In genomic region chr2:73870084-73870483, GRCh38 we compare ENCODE assay signal across 14 cellular contexts. TPM values are rescaled to one million over a fixed set of nuclear protein-coding genes. Genes with fewer than 3 reads are reported as not detected.
DNase-seq lines count a peak whose midpoint lies in the region; ATAC-seq, FAIRE-seq and TF ChIP-seq lines count a peak whose summit lies in the region.
"Had no signal": no experiment of that assay in that cellular context is flagged by ENCODE, and none has a peak within 500 bp of the region (broad histone marks: within the 10 kb centered on the region; RNA-seq: fewer than 3 reads in every experiment).

No MANE protein-coding gene starts in this region.

- intact Hi-C loops in mammary epithelial cell (cut with micrococcal nuclease): no loop called here

- TF ChIP-seq CTCF in mammary epithelial cell (conservative IDR thresholded peaks at IDR 0.05 in 1 of 2, IDR thresholded peaks at IDR 0.05 in 1 of 2; ENCODE audit: extremely low read depth in 1 of 2, insufficient read depth in 1 of 2, low read depth in 1 of 2, low read length in 2 of 2): no peak
- no peak for TF ChIP-seq CTCF in right atrium auricular region (IDR thresholded peaks at IDR 0.05)

- H3K4me3 ChIP-seq in mammary epithelial cell (replicated peaks in 1 of 3; ENCODE audit: insufficient read depth in 1 of 3, low read depth in 2 of 3, low read length in 3 of 3) (no peak overlapping the region), right atrium auricular region (no peak overlapping the region)

- no peak overlapping the region for H2AFZ ChIP-seq in mammary epithelial cell (ENCODE audit: low read depth, low read length)

- peaks cover 0 to 2% (median 0%) of the 10 kb centered on the region in 3 donors for H3K27me3 Mint-ChIP-seq in immature natural killer cell (ENCODE audit: low read depth in 3 of 3)
- H3K27me3 Mint-ChIP-seq: type B pancreatic cell had no signal

- H3K79me2 ChIP-seq in mammary epithelial cell (ENCODE audit: insufficient read depth, low read length): no peaks in the 10 kb centered on the region

- ATAC-seq in GM21367 (IDR thresholded peaks at IDR 0.05; ENCODE audit: unreplicated experiment) (no peak), HG02840 (IDR thresholded peaks at IDR 0.05; ENCODE audit: low FRiP score, unreplicated experiment) (no peak), HG02938 (IDR thresholded peaks at IDR 0.05; ENCODE audit: unreplicated experiment) (no peak)

- H3K4me3 Mint-ChIP-seq in immature natural killer cell: no peak overlapping the region
- H3K4me3 Mint-ChIP-seq: type B pancreatic cell had no signal

- H3K4me1 ChIP-seq in mammary epithelial cell (ENCODE audit: insufficient read depth, low read length): peaks cover 4% of the 10 kb centered on the region
- peaks cover 0 to 14% of the 10 kb centered on the region in 2 donors for H3K4me1 ChIP-seq in right atrium auricular region

- H3K9me3 Mint-ChIP-seq in immature natural killer cell: no peaks in the 10 kb centered on the region
- H3K9me3 Mint-ChIP-seq: activated T-helper 2 cell treated with anti-CD3 and anti-CD28 coated beads, Interferon-gamma antibody, Interleukin-2, Interleukin-4, amounts not matched to agents 10 μg/mL and 5 μg/mL and 100 μg/mL, durations not matched to agents 14 hours and 24 hours and 36 hours; type B pancreatic cell had no signal

- DNase-seq in H54 (ENCODE audit: insufficient read length, low spot score): no peak
- peak; percentile 39 for DNase-seq in mammary epithelial cell
- DNase-seq in right atrium auricular region (ENCODE audit: low spot score): peak; percentile 84
- peak; percentile 70 for DNase-seq in smooth muscle cell of the brain vasculature (ENCODE audit: low read depth, low spot score)
- no peak for DNase-seq in immature natural killer cell
- DNase-seq: DMS79 treated with DMSO at 0.1 percent for 48 hours; KBM-7; stimulated activated CD4-positive, alpha-beta T cell treated with anti-CD3 and anti-CD28 coated beads, Interleukin-2, amount 100 ng/mL, for 48 hours had no signal

- H3K4me1 Mint-ChIP-seq in immature natural killer cell: no peaks in the 10 kb centered on the region

- H3K36me3 ChIP-seq in mammary epithelial cell (ENCODE audit: insufficient read depth, low read length) (peaks cover 4% of the 10 kb centered on the region), right atrium auricular region (peaks cover 5% of the 10 kb centered on the region)

- dilution Hi-C loops in mammary epithelial cell (cut with HindIII; ENCODE audit: low sequenced_read_pairs): no loop called here

- H3K27me3 ChIP-seq in mammary epithelial cell (ENCODE audit: insufficient read depth, low read length) (no peaks in the 10 kb centered on the region), right atrium auricular region (no peaks in the 10 kb centered on the region)

- no peak overlapping the region for H3K4me2 ChIP-seq in mammary epithelial cell (ENCODE audit: insufficient read depth, low read depth, low read length)

- no TSS peak for BruUV-seq in mammary epithelial cell (replicated peaks; lab: Mats Ljungman, UMichigan)

- TF ChIP-seq POLR2A in H54 (IDR thresholded peaks at IDR 0.05; ENCODE audit: low read depth, low read length): no peak

- no peak overlapping the region for H3K27ac Mint-ChIP-seq in immature natural killer cell
- H3K27ac Mint-ChIP-seq: activated T-helper 2 cell treated with anti-CD3 and anti-CD28 coated beads, Interferon-gamma antibody, Interleukin-2, Interleukin-4, amounts not matched to agents 10 μg/mL and 5 μg/mL and 100 μg/mL, durations not matched to agents 14 hours and 24 hours and 36 hours; type B pancreatic cell had no signal

- CTCF ChIA-PET in mammary epithelial cell (lab: Charles Lee; ENCODE audit: low non-redundant PET): no interaction called here

- no peaks in the 10 kb centered on the region for H4K20me1 ChIP-seq in mammary epithelial cell (ENCODE audit: insufficient read depth, low read length)

- no peak overlapping the region for H3K27ac ChIP-seq in mammary epithelial cell (ENCODE audit: insufficient read depth, low read depth, low read length)
- H3K27ac ChIP-seq in right atrium auricular region: peak overlapping the region; percentile 62 to 69
- H3K27ac ChIP-seq: VCaP had no signal

- H3K9ac ChIP-seq in mammary epithelial cell (ENCODE audit: insufficient read depth, low read length): no peak overlapping the region

- FAIRE-seq in H54 (lab: Jason Lieb, UNC): peak; percentile 86

- in situ Hi-C loops in mammary epithelial cell (cut with MboI; ENCODE audit: low sequenced_read_pairs in 2 of 2): no loop called here

- peaks cover 11 to 27% (median 21%) of the 10 kb centered on the region in 3 donors for H3K36me3 Mint-ChIP-seq in immature natural killer cell

- H3K9me3 ChIP-seq in mammary epithelial cell (replicated peaks; ENCODE audit: insufficient read depth, low read length) (no peaks in the 10 kb centered on the region), right atrium auricular region (no peaks in the 10 kb centered on the region)

- 14% methylated on average over 4 of the region's 4 CpGs for WGBS in mammary epithelial cell (ENCODE audit: low coverage, missing lambda C conversion rate)

RNA-seq across cellular contexts. Expression of gene ACTG2, which starts 22.7 kb away (rescaled TPM):
- total RNA-seq in mammary epithelial cell: 100 to 1,000 TPM in 1 of 2 donors, 1 to 10 TPM in 1; 2.2 to 365 TPM
- 1.0 TPM for polyA plus RNA-seq in mammary epithelial cell
- not detected for polyA minus RNA-seq in mammary epithelial cell
- total RNA-seq in right atrium auricular region: 10 to 100 TPM in 1 of 2 donors, 1 to 10 TPM in 1; 3.7 to 23.8 TPM
- not detected for polyA plus RNA-seq in immature natural killer cell

RNA-seq across cellular contexts. Expression of gene STAMBP, which starts 41.3 kb away (rescaled TPM):
- total RNA-seq in mammary epithelial cell: 10 to 100 TPM; 52.2 to 77.8 TPM
- polyA plus RNA-seq in mammary epithelial cell: 78.6 TPM
- polyA minus RNA-seq in mammary epithelial cell: 73.9 TPM
- total RNA-seq in right atrium auricular region: 10 to 100 TPM; 23.3 to 37.3 TPM
- 10 to 100 TPM; 46.8 to 56.4 (median 48.6) TPM for polyA plus RNA-seq in immature natural killer cell

RNA-seq across cellular contexts. Expression of gene DGUOK, which starts 56.6 kb away (rescaled TPM):
- 10 to 100 TPM; 56.3 to 78.2 TPM for total RNA-seq in mammary epithelial cell
- polyA plus RNA-seq in mammary epithelial cell: 96.6 TPM
- polyA minus RNA-seq in mammary epithelial cell: 80.2 TPM
- 10 to 100 TPM; 33.7 to 36.2 TPM for total RNA-seq in right atrium auricular region
- 100 to 1,000 TPM; 207 to 245 (median 223) TPM for polyA plus RNA-seq in immature natural killer cell

Comparison
In these comparisons a context has a peak if more than half of its experiments do, and no peak if none do; other contexts are left out.
1. DNase-seq: peak in mammary epithelial cell (single experiment), right atrium auricular region (single experiment) and smooth muscle cell of the brain vasculature (single experiment); none in H54 (single experiment) and immature natural killer cell (0 of 3).